13 cellular contexts compared by ENCODE assay signal in the genomic region with DNA sequence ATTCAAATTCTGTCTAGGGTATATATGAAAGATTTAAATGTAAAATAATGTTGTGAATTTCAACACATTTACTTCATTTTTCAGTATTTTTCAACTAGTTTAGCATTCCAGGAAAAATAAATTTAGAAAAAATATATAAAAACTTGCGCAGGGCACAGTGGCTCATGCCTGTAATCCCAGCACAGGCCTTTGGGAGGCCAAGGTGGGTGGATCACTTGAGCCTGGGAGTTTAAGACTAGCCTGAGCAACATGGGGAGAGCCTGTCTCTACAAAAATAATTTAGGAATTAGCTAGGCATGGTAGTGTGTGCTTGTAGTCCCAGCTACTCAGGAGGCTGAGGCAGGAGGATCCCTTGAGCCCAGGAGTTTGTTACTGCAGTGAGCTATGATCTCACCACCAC. TPM values are rescaled to one million over a fixed set of nuclear protein-coding genes. Genes with fewer than 3 reads are reported as not detected.
"Had no signal": no experiment of that assay in that cellular context is flagged by ENCODE, and none has a peak within 500 bp of the region (broad histone marks: within the 10 kb centered on the region; RNA-seq: fewer than 3 reads in every experiment).

No MANE protein-coding gene starts in this region.

RNA-seq across cellular contexts. Expression of a gene that starts 21.2 kb away (rescaled TPM):
- total RNA-seq: activated CD4-positive, alpha-beta memory T cell treated with anti-CD3 and anti-CD28 coated beads, Interleukin-2, amount 10 ng/mL, durations not matched to agents 7 days and 5 days; activated CD4-positive, alpha-beta T cell treated with anti-CD3 and anti-CD28 coated beads, Interleukin-2, amount 10 ng/mL, durations not matched to agents 7 days and 5 days; activated naive CD4-positive, alpha-beta T cell treated with anti-CD3 and anti-CD28 coated beads, Interleukin-2, amount 50 U/mL, for 72 hours; activated naive CD8-positive, alpha-beta T cell treated with anti-CD3 and anti-CD28 coated beads, Interleukin-2, amount 10 ng/mL, durations not matched to agents 7 days and 5 days; activated T-cell treated with anti-CD3 and anti-CD28 coated beads, Interleukin-2, amount 50 U/mL, for 72 hours; ascending aorta; breast epithelium; cardiac muscle cell; esophagus muscularis mucosa; foreskin keratinocyte; gastrocnemius medialis; heart right ventricle; T-helper 1 cell treated with Interleukin-12 subunit alpha and Interleukin-12 subunit beta and Interleukin-4 antibody, amounts not matched to agents 30 ng/mL and 1 ng/mL, for 36 hours had no signal
- polyA plus RNA-seq: cardiac muscle cell, foreskin keratinocyte, heart right ventricle had no signal
